17 cellular contexts compared by ENCODE assay signal in genomic region chr3:113193298-113193697, GRCh38. TPM values are rescaled to one million over a fixed set of nuclear protein-coding genes. Genes with fewer than 3 reads are reported as not detected.
DNase-seq lines count a peak whose midpoint lies in the region; ATAC-seq and TF ChIP-seq lines count a peak whose summit lies in the region.
"Had no signal": no experiment of that assay in that cellular context is flagged by ENCODE, and none has a peak within 500 bp of the region (broad histone marks: within the 10 kb centered on the region; RNA-seq: fewer than 3 reads in every experiment).

No MANE protein-coding gene starts in this region.

- H2BK5ac ChIP-seq in IMR-90 (ENCODE audit: low read depth, low read length, poor library complexity, severe bottlenecking) = no peak overlapping the region

- DNase-seq in IMR-90 (no peak), endodermal cell (no peak), sigmoid colon (peak; percentile 80), activated T-cell treated with anti-CD3 and anti-CD28 coated beads for 4 hours (no peak), ACHN (no peak)
- no peak for DNase-seq in activated CD4-positive, alpha-beta T cell treated with anti-CD3 and anti-CD28 coated beads for 36 hours
- DNase-seq: activated CD4-positive, alpha-beta memory T cell treated with anti-CD3 and anti-CD28 coated beads, Interleukin-2, amount 10 ng/mL, durations not matched to agents 7 days and 5 days; COR-L47; glutamatergic neuron; NCI-H1092; OCI-M1 had no signal

- in situ Hi-C loops in IMR-90 (cut with MboI; ENCODE audit: low sequenced_read_pairs) (no loop called here), ACHN (cut with HindIII; ENCODE audit: low pct_ligation_motif_present, low pct_unique_long_range_greater_than_20kb, low sequenced_read_pairs) (no loop called here)

- POLR2A ChIA-PET in IMR-90 (lab: Charles Lee; ENCODE audit: unreplicated experiment) = interaction anchor here (1.1 kb wide), 1 partner anchor 18 kb away, joined by 3 read pairs; the partner anchor contains the start of gene BOC
- POLR2A ChIA-PET in activated CD4-positive, alpha-beta T cell treated with anti-CD3 and anti-CD28 coated beads for 36 hours (lab: Charles Lee) = no interaction called here

- H3K23ac ChIP-seq in IMR-90 (ENCODE audit: low read depth, low read length) = no peak overlapping the region

- TF ChIP-seq POLR2A in IMR-90 (IDR thresholded peaks at IDR 0.05; ENCODE audit: low read depth, low read length) (no peak), sigmoid colon (IDR thresholded peaks at IDR 0.05) (no peak)

- no TSS peak for BruUV-seq in IMR-90 (replicated peaks; lab: Mats Ljungman, UMichigan)

- H2BK20ac ChIP-seq in IMR-90 (ENCODE audit: low read depth, low read length) = no peak overlapping the region

- H3K9me3 ChIP-seq in IMR-90 (ENCODE audit: control insufficient read depth, insufficient read depth, low read length) (no peaks in the 10 kb centered on the region), endodermal cell (ENCODE audit: control insufficient read depth, low read length) (peaks cover 13% of the 10 kb centered on the region), mesodermal cell (ENCODE audit: control insufficient read depth, low read length) (peaks cover 2% of the 10 kb centered on the region), sigmoid colon (peaks cover 0 to 5% (median 0%) of the 10 kb centered on the region in 4 donors)

- CTCF ChIA-PET in IMR-90 (lab: Yijun Ruan, JAX) = no interaction called here
- CTCF ChIA-PET in activated CD4-positive, alpha-beta T cell treated with anti-CD3 and anti-CD28 coated beads for 36 hours (lab: Charles Lee) = interaction anchor here (1.0 kb wide), 1 partner anchor 13 kb away, joined by 3 read pairs; no protein-coding TSS in a partner anchor

- peak overlapping the region; percentile 31; the same call in 1 of the 2 replicates for H3K4me2 ChIP-seq in IMR-90 (ENCODE audit: low read depth, low read length)
- H3K4me2 ChIP-seq: KMS-11 had no signal

- no peak overlapping the region for H2AK9ac ChIP-seq in IMR-90 (replicated peaks; ENCODE audit: low read depth, low read length, poor library complexity)

- H4K8ac ChIP-seq in IMR-90 (ENCODE audit: low read depth in 2 of 2, low read length in 2 of 2) = no peak overlapping the region

- H3K27ac Mint-ChIP-seq in endodermal cell = no peak overlapping the region
- no peak overlapping the region for H3K27ac Mint-ChIP-seq in activated CD4-positive, alpha-beta T cell treated with anti-CD3 and anti-CD28 coated beads for 36 hours
- H3K27ac Mint-ChIP-seq: activated CD4-positive, alpha-beta memory T cell treated with anti-CD3 and anti-CD28 coated beads, Interleukin-2, amount 10 ng/mL, durations not matched to agents 7 days and 5 days; activated T-helper 1 cell treated with anti-CD3 and anti-CD28 coated beads, Interleukin-12 subunit alpha, Interleukin-12 subunit beta, Interleukin-2, Interleukin-4 antibody, amounts not matched to agents 30 ng/mL and 10 ng/mL and 1 ng/mL, durations not matched to agents 14 hours and 24 hours and 36 hours; progenitor cell of endocrine pancreas had no signal

- no peak overlapping the region for H2BK120ac ChIP-seq in IMR-90 (ENCODE audit: low read depth, low read length)

- intact Hi-C loops in IMR-90 (cut with micrococcal nuclease) = no loop called here
- intact Hi-C loops in sigmoid colon (cut with DNase I) = loop anchor here (5.0 kb wide), 1 partner anchor 46 kb away; no protein-coding TSS in a partner anchor
- intact Hi-C loops in activated CD4-positive, alpha-beta T cell treated with anti-CD3 and anti-CD28 coated beads for 36 hours (cut with DNase I, micrococcal nuclease) = no loop called here

- H3K9me1 ChIP-seq in IMR-90 (ENCODE audit: insufficient read depth, low read length) = no peaks in the 10 kb centered on the region

- peak overlapping the region; percentile 29; the same call in 1 of the 2 replicates for H4K5ac ChIP-seq in IMR-90 (ENCODE audit: low read depth, low read length)

- no peak for ATAC-seq in IMR-90 (ENCODE audit: low read depth)
- ATAC-seq in activated CD4-positive, CD25-positive, alpha-beta regulatory T cell treated with anti-CD3 and anti-CD28 coated beads, Interleukin-2, amount 50 U/mL, for 24 hours = no peak
- ATAC-seq in activated CD4-positive, alpha-beta T cell treated with anti-CD3 and anti-CD28 coated beads for 36 hours = no peak

- TF ChIP-seq CTCF in IMR-90 (conservative IDR thresholded peaks at IDR 0.05; ENCODE audit: low read depth, low read length) (no peak), endodermal cell (conservative IDR thresholded peaks at IDR 0.05) (no peak), sigmoid colon (IDR thresholded peaks at IDR 0.05) (no peak)

- H3K4me3 ChIP-seq in IMR-90 (ENCODE audit: insufficient read depth, low read depth, low read length) (no peak overlapping the region), endodermal cell (ENCODE audit: low read length) (no peak overlapping the region), mesodermal cell (ENCODE audit: extremely low read depth, insufficient read depth, low read length, poor library complexity, severe bottlenecking) (no peak overlapping the region), sigmoid colon (no peak overlapping the region)

- WGBS in IMR-90 (ENCODE audit: extremely low coverage in 2 of 2, insufficient read length in 1 of 2), 2 experiments = no CpG with 5 or more reads among the region's 8 CpGs
- WGBS in endodermal cell (ENCODE audit: insufficient coverage in 1 of 2, insufficient read length in 1 of 2), 2 experiments = 29 to 57% methylated on average over 8 of the region's 8 CpGs
- 50 to 57% methylated on average over 4 to 6 of the region's 8 CpGs for WGBS in mesodermal cell (ENCODE audit: insufficient coverage in 2 of 2), 2 experiments
- WGBS in sigmoid colon, 2 donors = 71 to 79% methylated on average over 8 of the region's 8 CpGs

- H3K36me3 Mint-ChIP-seq in endodermal cell (ENCODE audit: low read depth) = no peaks in the 10 kb centered on the region
- no peaks in the 10 kb centered on the region for H3K36me3 Mint-ChIP-seq in activated CD4-positive, alpha-beta T cell treated with anti-CD3 and anti-CD28 coated beads for 36 hours (ENCODE audit: low read depth)

- H3K4me3 Mint-ChIP-seq in endodermal cell = no peak overlapping the region
- no peak overlapping the region for H3K4me3 Mint-ChIP-seq in activated CD4-positive, alpha-beta T cell treated with anti-CD3 and anti-CD28 coated beads for 36 hours
- H3K4me3 Mint-ChIP-seq: activated CD4-positive, alpha-beta memory T cell treated with anti-CD3 and anti-CD28 coated beads, Interleukin-2, amount 10 ng/mL, durations not matched to agents 7 days and 5 days; activated T-helper 1 cell treated with anti-CD3 and anti-CD28 coated beads, Interleukin-12 subunit alpha, Interleukin-12 subunit beta, Interleukin-2, Interleukin-4 antibody, amounts not matched to agents 30 ng/mL and 10 ng/mL and 1 ng/mL, durations not matched to agents 14 hours and 24 hours and 36 hours had no signal

- H3K9me3 Mint-ChIP-seq in endodermal cell = peaks cover 12% of the 10 kb centered on the region
- H3K9me3 Mint-ChIP-seq in activated CD4-positive, alpha-beta T cell treated with anti-CD3 and anti-CD28 coated beads for 36 hours (ENCODE audit: low read depth) = peaks cover 3% of the 10 kb centered on the region

- dilution Hi-C loops in IMR-90 (cut with HindIII; ENCODE audit: low sequenced_read_pairs, unreplicated experiment) = no loop called here

- no peak overlapping the region for H2AFZ ChIP-seq in IMR-90 (replicated peaks; ENCODE audit: low read length, poor library complexity)

- no peak overlapping the region for H2AK5ac ChIP-seq in IMR-90 (ENCODE audit: low read depth, low read length)

- H3K79me1 ChIP-seq in IMR-90 (ENCODE audit: low read depth in 1 of 2, low read length in 2 of 2) = no peaks in the 10 kb centered on the region

- H3K9ac ChIP-seq in IMR-90 (ENCODE audit: low read depth, low read length) = no peak overlapping the region
- no peak overlapping the region for H3K9ac ChIP-seq in endodermal cell (ENCODE audit: extremely low read depth, low read length, poor library complexity, severe bottlenecking)
- H3K9ac ChIP-seq: KMS-11 had no signal

- H3K27me3 ChIP-seq in IMR-90 (ENCODE audit: control insufficient read depth, insufficient read depth, low read length) = peaks cover 2% of the 10 kb centered on the region; the same call in 1 of the 2 replicates
- H3K27me3 ChIP-seq in endodermal cell (ENCODE audit: control insufficient read depth, insufficient read depth, low read length, poor library complexity, severe bottlenecking) = no peaks in the 10 kb centered on the region
- no peaks in the 10 kb centered on the region for H3K27me3 ChIP-seq in sigmoid colon

- no peak overlapping the region for H3K27ac ChIP-seq in IMR-90 (ENCODE audit: insufficient read depth, low read length)
- peak overlapping the region; percentile 47 for H3K27ac ChIP-seq in endodermal cell (ENCODE audit: low read depth, low read length)
- peak overlapping the region; percentile 73 for H3K27ac ChIP-seq in mesodermal cell (ENCODE audit: low read depth, low read length, severe bottlenecking)
- H3K27ac ChIP-seq in sigmoid colon = peak overlapping the region; percentile 63 to 79 (median 78)
- H3K27ac ChIP-seq: KMS-11 had no signal

- no peak overlapping the region for H3K56ac ChIP-seq in IMR-90 (ENCODE audit: extremely low read depth, insufficient read depth, low read length)

- no peak overlapping the region for H4K91ac ChIP-seq in IMR-90 (ENCODE audit: insufficient read depth, low read depth, low read length)

- peaks cover 8% of the 10 kb centered on the region for H3K4me1 Mint-ChIP-seq in endodermal cell
- H3K4me1 Mint-ChIP-seq in activated CD4-positive, alpha-beta T cell treated with anti-CD3 and anti-CD28 coated beads for 36 hours = no peaks in the 10 kb centered on the region
- H3K4me1 Mint-ChIP-seq: activated CD4-positive, alpha-beta memory T cell treated with anti-CD3 and anti-CD28 coated beads, Interleukin-2, amount 10 ng/mL, durations not matched to agents 7 days and 5 days had no signal

- no peak overlapping the region; the same call in 1 of the 2 replicates for H3K18ac ChIP-seq in IMR-90 (ENCODE audit: low read depth, low read length)

- peak in 2 of 4 donors; percentile 69 to 84 for TF ChIP-seq EP300 in sigmoid colon (IDR thresholded peaks at IDR 0.05)

- H2BK15ac ChIP-seq in IMR-90 (ENCODE audit: low read depth, low read length) = no peak overlapping the region

- no peak overlapping the region for H3K4ac ChIP-seq in IMR-90 (ENCODE audit: low read depth, low read length)

- TF ChIP-seq RAD21 in IMR-90 (IDR thresholded peaks at IDR 0.05; ENCODE audit: low read length) = no peak

- no peak overlapping the region for H3K14ac ChIP-seq in IMR-90 (replicated peaks; ENCODE audit: low read depth, low read length)

- H3K36me3 ChIP-seq in IMR-90 (ENCODE audit: control insufficient read depth, insufficient read depth, low read length) (no peaks in the 10 kb centered on the region), endodermal cell (ENCODE audit: control insufficient read depth, insufficient read depth, low read length) (no peaks in the 10 kb centered on the region), mesodermal cell (ENCODE audit: control insufficient read depth, insufficient read depth, low read length) (no peaks in the 10 kb centered on the region), sigmoid colon (no peaks in the 10 kb centered on the region)

- no peaks in the 10 kb centered on the region for H4K20me1 ChIP-seq in IMR-90 (ENCODE audit: insufficient read depth, low read length)

- H3K27me3 Mint-ChIP-seq in endodermal cell (ENCODE audit: insufficient read depth) = no peaks in the 10 kb centered on the region
- no peaks in the 10 kb centered on the region for H3K27me3 Mint-ChIP-seq in activated CD4-positive, alpha-beta T cell treated with anti-CD3 and anti-CD28 coated beads for 36 hours
- H3K27me3 Mint-ChIP-seq: progenitor cell of endocrine pancreas had no signal

- peaks cover 5% of the 10 kb centered on the region; the same call in 1 of the 2 replicates for H3K4me1 ChIP-seq in IMR-90 (ENCODE audit: control insufficient read depth, insufficient read depth, low read length)
- H3K4me1 ChIP-seq in endodermal cell (ENCODE audit: control insufficient read depth, insufficient read depth, low read length) = no peaks in the 10 kb centered on the region
- H3K4me1 ChIP-seq in mesodermal cell (ENCODE audit: control insufficient read depth, insufficient read depth, low read length, poor library complexity, severe bottlenecking) = peaks cover 7% of the 10 kb centered on the region
- peaks cover 0 to 42% (median 36%) of the 10 kb centered on the region in 4 donors for H3K4me1 ChIP-seq in sigmoid colon

RNA-seq across cellular contexts. Expression of gene BOC, which starts 18.1 kb away (rescaled TPM):
- total RNA-seq in IMR-90 (2012; rRNA removed) (5.3 and 6.8 TPM in 2 replicates), endodermal cell (10 to 100 TPM in 1 of 2 donors, 1 to 10 TPM in 1; 9.8 to 12.3 TPM), sigmoid colon (100 to 1,000 TPM in 2 of 4 donors, 10 to 100 TPM in 2; 80.3 to 122 (median 103) TPM)
- polyA plus RNA-seq in IMR-90 (2012; rRNA removed) (13.6 and 15.2 TPM in 2 replicates), sigmoid colon (10 to 100 TPM in 1 of 3 donors, 1 to 10 TPM in 2; 1.6 to 10.6 (median 4.2) TPM)
- polyA plus RNA-seq in IMR-90 (2012; cell fraction: cytosol; rRNA removed) = 7.2 and 13.2 TPM in 2 replicates
- 15.6 and 22.1 TPM in 2 replicates for polyA plus RNA-seq in IMR-90 (2012; cell fraction: nucleus; rRNA removed; ENCODE audit: low replicate concordance)
- 207 TPM for polyA plus RNA-seq in endodermal cell (2013, experiment 1 of 2)
- polyA plus RNA-seq in endodermal cell (2013, experiment 2 of 2) = 163 TPM
- polyA plus RNA-seq in mesodermal cell (2013, experiment 1 of 2) = 60.4 TPM
- 45.8 TPM for polyA plus RNA-seq in mesodermal cell (2013, experiment 2 of 2)
- total RNA-seq in activated CD4-positive, alpha-beta T cell treated with anti-CD3 and anti-CD28 coated beads for 36 hours = under 1 TPM; 0.40 to 0.43 TPM
- total RNA-seq: activated CD4-positive, alpha-beta memory T cell treated with anti-CD3 and anti-CD28 coated beads, Interleukin-2, amount 10 ng/mL, durations not matched to agents 7 days and 5 days; endothelial cell of umbilical vein had no signal

Comparison
In these comparisons a context has a peak if more than half of its experiments do, and no peak if none do; other contexts are left out.
1. RNA of gene BOC, which starts 18.1 kb away (total RNA-seq): 80.3 to 122 TPM in sigmoid colon; 9.8 to 12.3 TPM in endodermal cell, 5.3 to 6.8 TPM in IMR-90 and 0.40 to 0.43 TPM in activated CD4-positive, alpha-beta T cell treated with anti-CD3 and anti-CD28 coated beads for 36 hours; every median in the first group is over 4 times any median in the second.